ENCODE assay signal across 24 cellular contexts in genomic region chr5:75522025-75522424, GRCh38. TPM values are rescaled to one million over a fixed set of nuclear protein-coding genes. Genes with fewer than 3 reads are reported as not detected.
DNase-seq lines count a peak whose midpoint lies in the region; ATAC-seq, FAIRE-seq and TF ChIP-seq lines count a peak whose summit lies in the region.
"Had no signal": no experiment of that assay in that cellular context is flagged by ENCODE, and none has a peak within 500 bp of the region (broad histone marks: within the 10 kb centered on the region; RNA-seq: fewer than 3 reads in every experiment).

No MANE protein-coding gene starts in this region.

- TF ChIP-seq POLR2A in IMR-90 (IDR thresholded peaks at IDR 0.05; ENCODE audit: low read depth, low read length) = no peak

- H2AK9ac ChIP-seq in IMR-90 (replicated peaks; ENCODE audit: low read depth, low read length, poor library complexity) = no peak overlapping the region

- no peak overlapping the region for H4K5ac ChIP-seq in IMR-90 (ENCODE audit: low read depth, low read length)

- POLR2A ChIA-PET in IMR-90 (lab: Charles Lee; ENCODE audit: unreplicated experiment) = no interaction called here
- POLR2A ChIA-PET in SK-N-SH (lab: Yijun Ruan, JAX) = no interaction called here

- peaks cover 21% of the 10 kb centered on the region for H3K9me3 Mint-ChIP-seq in activated CD4-positive, alpha-beta T cell treated with anti-CD3 and anti-CD28 coated beads, Interleukin-2, amount 10 ng/mL, durations not matched to agents 24 days and 14 days
- peaks cover 6% of the 10 kb centered on the region for H3K9me3 Mint-ChIP-seq in astrocyte (ENCODE audit: unreplicated experiment)

- H4K20me1 ChIP-seq in IMR-90 (ENCODE audit: insufficient read depth, low read length) = peaks cover 4% of the 10 kb centered on the region
- H4K20me1 ChIP-seq in astrocyte (ENCODE audit: insufficient read depth, low read length) = peaks cover 42% of the 10 kb centered on the region
- H4K20me1 ChIP-seq in SK-N-SH (ENCODE audit: insufficient read depth) = peaks cover 8% of the 10 kb centered on the region

- H3K9me2 ChIP-seq in SK-N-SH = no peaks in the 10 kb centered on the region

- H3K18ac ChIP-seq in IMR-90 (ENCODE audit: low read depth, low read length) (no peak overlapping the region), trophoblast cell (ENCODE audit: low read length) (peak overlapping the region; percentile 82)

- H3K27ac Mint-ChIP-seq in activated CD4-positive, alpha-beta T cell treated with anti-CD3 and anti-CD28 coated beads, Interleukin-2, amount 10 ng/mL, durations not matched to agents 24 days and 14 days = peak overlapping the region; percentile 75
- peak overlapping the region; percentile 95 for H3K27ac Mint-ChIP-seq in astrocyte (ENCODE audit: unreplicated experiment)
- H3K27ac Mint-ChIP-seq: CD8-positive, alpha-beta T cell had no signal

- no peak for DNase-seq in activated CD4-positive, alpha-beta T cell treated with anti-CD3 and anti-CD28 coated beads, Interleukin-2, amount 10 ng/mL, durations not matched to agents 24 days and 14 days
- no peak for DNase-seq in activated CD4-positive, alpha-beta T cell treated with anti-CD3 and anti-CD28 coated beads for 4 hours
- DNase-seq in IMR-90 = peak; percentile 4
- DNase-seq in astrocyte (ENCODE audit: low read depth) = peak; percentile 54
- no peak for DNase-seq in trophoblast cell
- no peak for DNase-seq in SK-N-SH
- DNase-seq in D721Med (ENCODE audit: insufficient read length, low spot score) = no peak
- no peak for DNase-seq in C1 segment of cervical spinal cord (lab: John Stamatoyannopoulos, UW)
- DNase-seq: 8988T; activated effector memory CD4-positive, alpha-beta T cell treated with anti-CD3 and anti-CD28 coated beads, Interleukin-2, amount 50 U/mL, for 16 hours; CD8-positive, alpha-beta T cell; esophagus squamous epithelium; H7; NCI-H1092 treated with DMSO at 0.1 percent for 48 hours; NCI-H187; NCI-H2171; NCI-H510A; right lobe of liver; stimulated activated CD4-positive, alpha-beta T cell treated with anti-CD3 and anti-CD28 coated beads, Interleukin-12 subunit alpha, Interleukin-12 subunit beta, amount 100 ng/mL, for 4 hours; tibial artery; WERI-Rb-1 had no signal

- BruUV-seq in IMR-90 (replicated peaks; lab: Mats Ljungman, UMichigan) = no TSS peak

- dilution Hi-C loops in IMR-90 (cut with HindIII; ENCODE audit: low sequenced_read_pairs, unreplicated experiment) = no loop called here

- peaks cover 52% of the 10 kb centered on the region for H3K4me1 Mint-ChIP-seq in activated CD4-positive, alpha-beta T cell treated with anti-CD3 and anti-CD28 coated beads, Interleukin-2, amount 10 ng/mL, durations not matched to agents 24 days and 14 days
- H3K4me1 Mint-ChIP-seq in astrocyte (ENCODE audit: low read depth, unreplicated experiment) = peaks cover 19% of the 10 kb centered on the region

- H2BK20ac ChIP-seq in IMR-90 (ENCODE audit: low read depth, low read length) = no peak overlapping the region

- in situ Hi-C loops in IMR-90 (cut with MboI; ENCODE audit: low sequenced_read_pairs) = no loop called here

- H3K27ac ChIP-seq in IMR-90 (ENCODE audit: insufficient read depth, low read length) (no peak overlapping the region), astrocyte (ENCODE audit: low read depth, low read length) (peak overlapping the region; percentile 8), trophoblast cell (ENCODE audit: low read depth, low read length) (no peak overlapping the region), SK-N-SH (ENCODE audit: low read depth in 2 of 2, low read length in 1 of 2) (no peak overlapping the region)
- H3K27ac ChIP-seq: esophagus squamous epithelium, hepatocyte, right lobe of liver, WERI-Rb-1 had no signal

- TF ChIP-seq CTCF in IMR-90 (conservative IDR thresholded peaks at IDR 0.05; ENCODE audit: low read depth, low read length) (no peak), astrocyte (IDR thresholded peaks at IDR 0.05; ENCODE audit: insufficient read depth, low read depth, low read length) (no peak), SK-N-SH (IDR thresholded peaks at IDR 0.05) (no peak), D721Med (IDR thresholded peaks at IDR 0.05; ENCODE audit: insufficient read depth, missing control alignments) (no peak)

- TF ChIP-seq EP300 in SK-N-SH (IDR thresholded peaks at IDR 0.05; ENCODE audit: borderline replicate concordance in 1 of 2, low read depth in 1 of 2, low read length in 1 of 2) = no peak

- H4K12ac ChIP-seq in trophoblast cell (ENCODE audit: low read depth, low read length) = no peak overlapping the region

- no peak overlapping the region for H3K4me3 ChIP-seq in IMR-90 (ENCODE audit: insufficient read depth, low read depth, low read length)
- no peak overlapping the region for H3K4me3 ChIP-seq in astrocyte (ENCODE audit: insufficient read depth, low read depth, low read length)
- no peak overlapping the region for H3K4me3 ChIP-seq in trophoblast cell (ENCODE audit: low read depth, low read length)
- no peak overlapping the region for H3K4me3 ChIP-seq in SK-N-SH (ENCODE audit: low read depth in 2 of 2, low read length in 1 of 2)
- H3K4me3 ChIP-seq: esophagus squamous epithelium, hepatocyte, right lobe of liver, tibial artery had no signal

- H3K36me3 ChIP-seq in IMR-90 (ENCODE audit: control insufficient read depth, insufficient read depth, low read length) (peaks cover 2% of the 10 kb centered on the region), astrocyte (ENCODE audit: insufficient read depth, low read length) (no peaks in the 10 kb centered on the region), trophoblast cell (ENCODE audit: control insufficient read depth in 1 of 2, insufficient read depth in 2 of 2, low read length in 2 of 2) (no peaks in the 10 kb centered on the region), SK-N-SH (replicated peaks in 1 of 2; ENCODE audit: control insufficient read depth in 1 of 2, insufficient read depth in 2 of 2, low read length in 1 of 2) (peaks cover 0 to 22% of the 10 kb centered on the region in 2 experiments)
- H3K36me3 ChIP-seq: right lobe of liver had no signal

- H2BK120ac ChIP-seq in IMR-90 (ENCODE audit: low read depth, low read length) = no peak overlapping the region
- no peak overlapping the region for H2BK120ac ChIP-seq in trophoblast cell (ENCODE audit: insufficient read depth, low read length, poor library complexity)

- no peak for FAIRE-seq in astrocyte (lab: Jason Lieb, UNC)
- FAIRE-seq in D721Med (lab: Jason Lieb, UNC) = no peak
- FAIRE-seq: frontal cortex had no signal

- H3K9me3 ChIP-seq in IMR-90 (ENCODE audit: control insufficient read depth, insufficient read depth, low read length) (peaks cover 5% of the 10 kb centered on the region; the same call in 1 of the 2 replicates), astrocyte (ENCODE audit: insufficient read depth, low read depth, low read length) (no peaks in the 10 kb centered on the region), trophoblast cell (ENCODE audit: insufficient read depth, low read depth, low read length) (no peaks in the 10 kb centered on the region), SK-N-SH (0 out of 2 replicates have a peak, but pooled peaks cover 7% of the 10 kb centered on the region)
- H3K9me3 ChIP-seq: right lobe of liver had no signal

- H3K56ac ChIP-seq in IMR-90 (ENCODE audit: extremely low read depth, insufficient read depth, low read length) = no peak overlapping the region

- H3K79me1 ChIP-seq in IMR-90 (ENCODE audit: low read depth in 1 of 2, low read length in 2 of 2) (peaks cover 21 to 34% of the 10 kb centered on the region in 2 experiments), trophoblast cell (ENCODE audit: low read length) (peaks cover 5% of the 10 kb centered on the region)

- no peak overlapping the region for H3K14ac ChIP-seq in IMR-90 (replicated peaks; ENCODE audit: low read depth, low read length)
- peak overlapping the region; percentile 56 for H3K14ac ChIP-seq in trophoblast cell (ENCODE audit: low read length)

- no peak overlapping the region for H2BK5ac ChIP-seq in IMR-90 (ENCODE audit: low read depth, low read length, poor library complexity, severe bottlenecking)
- peak overlapping the region; percentile 19 for H2BK5ac ChIP-seq in trophoblast cell (ENCODE audit: low read depth, low read length, poor library complexity)

- no peak for TF ChIP-seq RAD21 in IMR-90 (IDR thresholded peaks at IDR 0.05; ENCODE audit: low read length)
- no peak for TF ChIP-seq RAD21 in SK-N-SH (IDR thresholded peaks at IDR 0.05; ENCODE audit: low read length)

- no peaks in the 10 kb centered on the region for H3K4me1 ChIP-seq in IMR-90 (ENCODE audit: control insufficient read depth, insufficient read depth, low read length)
- H3K4me1 ChIP-seq in astrocyte (ENCODE audit: insufficient read depth, low read length) = peaks cover 3% of the 10 kb centered on the region
- peaks cover 3 to 10% of the 10 kb centered on the region in 2 experiments for H3K4me1 ChIP-seq in trophoblast cell (ENCODE audit: control insufficient read depth in 1 of 2, insufficient read depth in 2 of 2, low read length in 2 of 2)
- H3K4me1 ChIP-seq in SK-N-SH (ENCODE audit: control insufficient read depth in 1 of 2, insufficient read depth in 2 of 2, low read depth in 1 of 2, low read length in 1 of 2) = peaks cover 0 to 2% of the 10 kb centered on the region in 2 experiments; a peak in 2 of 4 replicates

- H2BK12ac ChIP-seq in trophoblast cell (ENCODE audit: low read length) = peak overlapping the region; percentile 58

- H4K91ac ChIP-seq in IMR-90 (ENCODE audit: insufficient read depth, low read depth, low read length) (no peak overlapping the region), trophoblast cell (ENCODE audit: low read depth, low read length) (no peak overlapping the region)

- no peaks in the 10 kb centered on the region; the same call in 1 of the 2 replicates for H3K9me1 ChIP-seq in IMR-90 (ENCODE audit: insufficient read depth, low read length)

- H2AFZ ChIP-seq in IMR-90 (replicated peaks; ENCODE audit: low read length, poor library complexity) = no peak overlapping the region
- no peak overlapping the region for H2AFZ ChIP-seq in astrocyte (ENCODE audit: low read depth, low read length)
- H2AFZ ChIP-seq in trophoblast cell (ENCODE audit: insufficient read depth, low read length, poor library complexity) = no peak overlapping the region
- H2AFZ ChIP-seq in SK-N-SH (ENCODE audit: low read depth) = no peak overlapping the region
- H2AFZ ChIP-seq: hepatocyte had no signal

- intact Hi-C loops in activated CD4-positive, alpha-beta T cell treated with anti-CD3 and anti-CD28 coated beads, Interleukin-2, amount 10 ng/mL, durations not matched to agents 24 days and 14 days (cut with micrococcal nuclease) = no loop called here
- intact Hi-C loops in IMR-90 (cut with micrococcal nuclease) = no loop called here

- CTCF ChIA-PET in IMR-90 (lab: Yijun Ruan, JAX) = no interaction called here
- CTCF ChIA-PET in SK-N-SH (lab: Yijun Ruan, JAX) = interaction anchor here (0.6 to 1.3 kb wide), 3 partner anchors 43 to 159 kb away, joined by 3 to 5 read pairs (median 3); no protein-coding TSS in a partner anchor

- H2AK5ac ChIP-seq in IMR-90 (ENCODE audit: low read depth, low read length) = no peak overlapping the region
- H2AK5ac ChIP-seq in trophoblast cell (ENCODE audit: low read length) = peak overlapping the region; percentile 74

- peaks cover 52% of the 10 kb centered on the region for H3K36me3 Mint-ChIP-seq in activated CD4-positive, alpha-beta T cell treated with anti-CD3 and anti-CD28 coated beads, Interleukin-2, amount 10 ng/mL, durations not matched to agents 24 days and 14 days (ENCODE audit: low read depth)
- H3K36me3 Mint-ChIP-seq in astrocyte (ENCODE audit: low read depth, unreplicated experiment) = peaks cover 12% of the 10 kb centered on the region

- H3K27me3 ChIP-seq in IMR-90 (ENCODE audit: control insufficient read depth, insufficient read depth, low read length) (no peaks in the 10 kb centered on the region), astrocyte (ENCODE audit: insufficient read depth, low read length) (no peaks in the 10 kb centered on the region), trophoblast cell (ENCODE audit: insufficient read depth, low read length) (no peaks in the 10 kb centered on the region), SK-N-SH (ENCODE audit: insufficient read depth) (no peaks in the 10 kb centered on the region)
- H3K27me3 ChIP-seq: esophagus squamous epithelium, hepatocyte, right lobe of liver, tibial artery had no signal

- no peak for ATAC-seq in IMR-90 (ENCODE audit: low read depth)
- ATAC-seq: CD8-positive, alpha-beta T cell; right lobe of liver; SK-N-SH treated with all-trans-retinoic acid at 6 μM for 48 hours had no signal

- H3K4ac ChIP-seq in IMR-90 (ENCODE audit: low read depth, low read length) (no peak overlapping the region), trophoblast cell (ENCODE audit: low read depth, low read length) (peak overlapping the region; percentile 2)

- H4K8ac ChIP-seq in IMR-90 (ENCODE audit: low read depth in 2 of 2, low read length in 2 of 2) = no peak overlapping the region
- peak overlapping the region; percentile 60 for H4K8ac ChIP-seq in trophoblast cell (ENCODE audit: low read depth, low read length)

- H3K9ac ChIP-seq in IMR-90 (ENCODE audit: low read depth, low read length) = no peak overlapping the region
- no peak overlapping the region for H3K9ac ChIP-seq in astrocyte (ENCODE audit: low read length)
- no peak overlapping the region for H3K9ac ChIP-seq in trophoblast cell (ENCODE audit: low read length)
- no peak overlapping the region for H3K9ac ChIP-seq in SK-N-SH

- H3K4me3 Mint-ChIP-seq in activated CD4-positive, alpha-beta T cell treated with anti-CD3 and anti-CD28 coated beads, Interleukin-2, amount 10 ng/mL, durations not matched to agents 24 days and 14 days = peak overlapping the region; percentile 7
- peak overlapping the region; percentile 35 for H3K4me3 Mint-ChIP-seq in astrocyte (ENCODE audit: unreplicated experiment)
- H3K4me3 Mint-ChIP-seq: CD8-positive, alpha-beta T cell had no signal

- H3K23ac ChIP-seq in IMR-90 (ENCODE audit: low read depth, low read length) (no peak overlapping the region), trophoblast cell (ENCODE audit: low read length) (no peak overlapping the region)

- no peak overlapping the region for H2BK15ac ChIP-seq in IMR-90 (ENCODE audit: low read depth, low read length)

- H3K4me2 ChIP-seq in IMR-90 (ENCODE audit: low read depth, low read length) = no peak overlapping the region
- H3K4me2 ChIP-seq in astrocyte (ENCODE audit: low read length) = peak overlapping the region; percentile 23
- H3K4me2 ChIP-seq in trophoblast cell (ENCODE audit: low read length) = no peak overlapping the region
- H3K4me2 ChIP-seq in SK-N-SH = no peak overlapping the region
- H3K4me2 ChIP-seq: hepatocyte had no signal

- no peaks in the 10 kb centered on the region for H3F3A ChIP-seq in SK-N-SH (replicated peaks; ENCODE audit: insufficient read depth)

- no peaks in the 10 kb centered on the region for H3K27me3 Mint-ChIP-seq in activated CD4-positive, alpha-beta T cell treated with anti-CD3 and anti-CD28 coated beads, Interleukin-2, amount 10 ng/mL, durations not matched to agents 24 days and 14 days
- no peaks in the 10 kb centered on the region for H3K27me3 Mint-ChIP-seq in astrocyte (ENCODE audit: low read depth, unreplicated experiment)

- H3K79me2 ChIP-seq in astrocyte (ENCODE audit: insufficient read depth, low read length) (peaks cover 97% of the 10 kb centered on the region), trophoblast cell (ENCODE audit: control insufficient read depth, insufficient read depth, low read length, poor library complexity) (no peaks in the 10 kb centered on the region), SK-N-SH (ENCODE audit: insufficient read depth) (peaks cover 99% of the 10 kb centered on the region)

RNA-seq across cellular contexts. Expression of gene POLK, which starts 10.3 kb away (rescaled TPM):
- 40.4 and 41.6 TPM in 2 replicates for total RNA-seq in activated CD4-positive, alpha-beta T cell treated with anti-CD3 and anti-CD28 coated beads, Interleukin-2, amount 10 ng/mL, durations not matched to agents 24 days and 14 days
- total RNA-seq in IMR-90 (2012; rRNA removed) = 24.4 and 34.2 TPM in 2 replicates
- 9.6 and 10.4 TPM in 2 replicates for polyA plus RNA-seq in IMR-90 (2012; rRNA removed)
- 0.56 and 1.00 TPM in 2 replicates for polyA plus RNA-seq in IMR-90 (2012; cell fraction: cytosol; rRNA removed)
- 2.3 and 23.9 TPM in 2 replicates for polyA plus RNA-seq in IMR-90 (2012; cell fraction: nucleus; rRNA removed; ENCODE audit: low replicate concordance)
- total RNA-seq in astrocyte = 27.5 and 27.6 TPM in 2 replicates
- 6.5 and 7.2 TPM in 2 replicates for polyA plus RNA-seq in trophoblast cell (2013)
- polyA plus RNA-seq in SK-N-SH (2012; rRNA removed) = 5.5 and 8.2 TPM in 2 replicates
- 7.7 and 9.5 TPM in 2 replicates for polyA plus RNA-seq in SK-N-SH (2012; cell fraction: cytosol; rRNA removed)
- 8.8 and 15.0 TPM in 2 replicates for polyA plus RNA-seq in SK-N-SH (2012; cell fraction: nucleus; rRNA removed)

RNA-seq across cellular contexts. Expression of gene CERT1, which starts 10.6 kb away (rescaled TPM):
- 46.4 and 49.2 TPM in 2 replicates for total RNA-seq in activated CD4-positive, alpha-beta T cell treated with anti-CD3 and anti-CD28 coated beads, Interleukin-2, amount 10 ng/mL, durations not matched to agents 24 days and 14 days
- 7.2 and 10.3 TPM in 2 replicates for total RNA-seq in IMR-90 (2012; rRNA removed)
- 6.0 and 7.2 TPM in 2 replicates for polyA plus RNA-seq in IMR-90 (2012; rRNA removed)
- 2.3 and 2.7 TPM in 2 replicates for polyA plus RNA-seq in IMR-90 (2012; cell fraction: cytosol; rRNA removed)
- 2.8 and 5.9 TPM in 2 replicates for polyA plus RNA-seq in IMR-90 (2012; cell fraction: nucleus; rRNA removed; ENCODE audit: low replicate concordance)
- total RNA-seq in astrocyte = 29.5 and 29.6 TPM in 2 replicates
- polyA plus RNA-seq in trophoblast cell (2013) = 20.3 and 20.5 TPM in 2 replicates
- 4.5 and 5.3 TPM in 2 replicates for polyA plus RNA-seq in SK-N-SH (2012; rRNA removed)
- polyA plus RNA-seq in SK-N-SH (2012; cell fraction: cytosol; rRNA removed) = 6.6 and 7.3 TPM in 2 replicates
- 4.2 and 5.1 TPM in 2 replicates for polyA plus RNA-seq in SK-N-SH (2012; cell fraction: nucleus; rRNA removed)

Comparison
In these comparisons a context has a peak if more than half of its experiments do, and no peak if none do; other contexts are left out.
1. DNase-seq: peak in IMR-90 (single experiment) and astrocyte (single experiment); none in activated CD4-positive, alpha-beta T cell treated with anti-CD3 and anti-CD28 coated beads, Interleukin-2, amount 10 ng/mL, durations not matched to agents 24 days and 14 days (single experiment), activated CD4-positive, alpha-beta T cell treated with anti-CD3 and anti-CD28 coated beads for 4 hours (0 of 2), trophoblast cell (0 of 2), SK-N-SH (single experiment), D721Med (single experiment) and C1 segment of cervical spinal cord (0 of 14).